22 cellular contexts compared by ENCODE assay signal in genomic region chr14:23418021-23418420, GRCh38. TPM values are rescaled to one million over a fixed set of nuclear protein-coding genes. Genes with fewer than 3 reads are reported as not detected.
DNase-seq lines count a peak whose midpoint lies in the region; ATAC-seq, FAIRE-seq and TF ChIP-seq lines count a peak whose summit lies in the region.
"Had no signal": no experiment of that assay in that cellular context is flagged by ENCODE, and none has a peak within 500 bp of the region (broad histone marks: within the 10 kb centered on the region; RNA-seq: fewer than 3 reads in every experiment).

No MANE protein-coding gene starts in this region.

- peak overlapping the region; percentile 38 for H3K14ac ChIP-seq in neuronal stem cell (ENCODE audit: low read length)

- no peak overlapping the region for H3K4ac ChIP-seq in neuronal stem cell (ENCODE audit: low read length)

- H3K4me2 ChIP-seq in HepG2 (ENCODE audit: low read depth, low read length), result no peak overlapping the region
- H3K4me2 ChIP-seq in neuronal stem cell (ENCODE audit: insufficient read depth, low read length, poor library complexity, severe bottlenecking), result no peak overlapping the region
- H3K4me2 ChIP-seq: BLaER1 had no signal

- no peak overlapping the region for H2BK15ac ChIP-seq in neuronal stem cell (ENCODE audit: low read length)

- no peaks in the 10 kb centered on the region for H4K20me1 ChIP-seq in HepG2 (ENCODE audit: insufficient read depth, low read length)
- H4K20me1 ChIP-seq: BLaER1 had no signal

- no peak overlapping the region for H2BK5ac ChIP-seq in neuronal stem cell (ENCODE audit: low read length)

- H4K91ac ChIP-seq in neuronal stem cell (ENCODE audit: low read depth, low read length, poor library complexity), result peak overlapping the region; percentile 75

- H3K4me1 ChIP-seq in heart left ventricle, result peaks cover 0 to 33% (median 0%) of the 10 kb centered on the region in 12 donors
- no peaks in the 10 kb centered on the region for H3K4me1 ChIP-seq in HepG2 (ENCODE audit: insufficient read depth, low read length)
- no peaks in the 10 kb centered on the region for H3K4me1 ChIP-seq in right lobe of liver
- H3K4me1 ChIP-seq in neuronal stem cell (ENCODE audit: control insufficient read depth in 2 of 2, insufficient read depth in 1 of 2, low read depth in 1 of 2, low read length in 2 of 2), result peaks cover 0 to 2% of the 10 kb centered on the region in 2 donors
- H3K4me1 ChIP-seq: BLaER1 had no signal

- H3K4me3 ChIP-seq in heart left ventricle (peak overlapping the region in 5 of 12 donors; percentile 11 to 32 (median 12)), HepG2 (replicated peaks in 1 of 3; ENCODE audit: insufficient read depth in 1 of 3, low read depth in 2 of 3, low read length in 3 of 3) (no peak overlapping the region), right lobe of liver (no peak overlapping the region), neuronal stem cell (ENCODE audit: low read length in 2 of 2) (peak overlapping the region in 1 of 2 donors; percentile 39)
- H3K4me3 ChIP-seq: BLaER1 had no signal

- H3K27ac ChIP-seq in heart left ventricle (peak overlapping the region in 9 of 12 donors; percentile 13 to 91 (median 60)), HepG2 (ENCODE audit: extremely low read length, insufficient read depth, low read length) (no peak overlapping the region), right lobe of liver (no peak overlapping the region), neuronal stem cell (replicated peaks; ENCODE audit: low read length) (no peak overlapping the region)
- H3K27ac ChIP-seq: BLaER1 had no signal

- TF ChIP-seq CTCF in heart left ventricle (IDR thresholded peaks at IDR 0.05) (no peak), HepG2 (CRISPR knock-in tag; IDR thresholded peaks at IDR 0.05) (no peak), right lobe of liver (IDR thresholded peaks at IDR 0.05) (no peak), omental fat pad (IDR thresholded peaks at IDR 0.05) (no peak)

- no peak overlapping the region for H3K23ac ChIP-seq in neuronal stem cell (ENCODE audit: low read depth, low read length, poor library complexity)

- H4K8ac ChIP-seq in neuronal stem cell (ENCODE audit: low read depth, low read length), result no peak overlapping the region

- H3K36me3 ChIP-seq in heart left ventricle, result peaks cover 0 to 97% (median 84%) of the 10 kb centered on the region in 9 donors
- H3K36me3 ChIP-seq in HepG2 (replicated peaks in 1 of 2; ENCODE audit: control insufficient read depth in 1 of 2, insufficient read depth in 2 of 2, low read length in 2 of 2), result no peaks in the 10 kb centered on the region
- no peaks in the 10 kb centered on the region for H3K36me3 ChIP-seq in right lobe of liver
- no peaks in the 10 kb centered on the region for H3K36me3 ChIP-seq in neuronal stem cell (replicated peaks in 1 of 2; ENCODE audit: control insufficient read depth in 2 of 2, insufficient read depth in 2 of 2, low read length in 2 of 2)
- H3K36me3 ChIP-seq: BLaER1 had no signal

- peak overlapping the region; percentile 63 for H2BK12ac ChIP-seq in neuronal stem cell (ENCODE audit: low read length)

- TF ChIP-seq POLR2A in heart left ventricle (IDR thresholded peaks at IDR 0.05) (no peak), HepG2 (IDR thresholded peaks at IDR 0.05; ENCODE audit: insufficient read depth in 1 of 2, low read depth in 2 of 2, low read length in 2 of 2) (no peak), right lobe of liver (IDR thresholded peaks at IDR 0.05) (no peak)

- CTCF ChIA-PET in HepG2 (lab: Yijun Ruan, JAX; ENCODE audit: low intra/inter-chr PET ratio, low total read pairs), result no interaction called here

- no peak for FAIRE-seq in HepG2 (lab: Jason Lieb, UNC)
- FAIRE-seq: GM12892, GM18507, H1, HTR-8/SVneo had no signal

- H2BK120ac ChIP-seq in neuronal stem cell (ENCODE audit: low read depth, low read length), result no peak overlapping the region

- H3K27me3 ChIP-seq in heart left ventricle (no peaks in the 10 kb centered on the region), HepG2 (ENCODE audit: control insufficient read depth in 1 of 2, insufficient read depth in 2 of 2, low read length in 2 of 2) (peaks cover 25 to 85% of the 10 kb centered on the region in 2 experiments), right lobe of liver (no peaks in the 10 kb centered on the region), neuronal stem cell (ENCODE audit: control insufficient read depth in 3 of 3, insufficient read depth in 3 of 3, low read depth in 1 of 3, low read length in 3 of 3) (peaks cover 0 to 24% (median 0%) of the 10 kb centered on the region in 3 experiments)
- H3K27me3 ChIP-seq: BLaER1 had no signal

- peak in 1 of 4 donors; percentile 0 for ATAC-seq in heart left ventricle
- no peak for ATAC-seq in Right ventricle myocardium inferior
- peak; percentile 46 for ATAC-seq in HepG2
- ATAC-seq in right lobe of liver, result no peak
- no peak for ATAC-seq in GM19397 (IDR thresholded peaks at IDR 0.05; ENCODE audit: unreplicated experiment)
- no peak for ATAC-seq in omental fat pad (ENCODE audit: low FRiP score)

- H3K9me3 ChIP-seq in heart left ventricle, result no peaks in the 10 kb centered on the region
- H3K9me3 ChIP-seq in HepG2 (ENCODE audit: low read length), result no peaks in the 10 kb centered on the region
- H3K9me3 ChIP-seq in right lobe of liver, result no peaks in the 10 kb centered on the region
- peaks cover 0 to 4% of the 10 kb centered on the region in 2 donors for H3K9me3 ChIP-seq in neuronal stem cell (replicated peaks in 1 of 2; ENCODE audit: control insufficient read depth in 2 of 2, insufficient read depth in 1 of 2, low read depth in 1 of 2, low read length in 2 of 2)
- H3K9me3 ChIP-seq: BLaER1 had no signal

- H2AFZ ChIP-seq in HepG2 (ENCODE audit: low read length) (no peak overlapping the region), neuronal stem cell (ENCODE audit: low read length) (no peak overlapping the region)

- peak overlapping the region; percentile 84 for H2AK5ac ChIP-seq in neuronal stem cell (ENCODE audit: low read depth, low read length)

- no peak overlapping the region for H3K18ac ChIP-seq in neuronal stem cell (ENCODE audit: low read length)

- no peak for TF ChIP-seq RAD21 in HepG2 (CRISPR knock-in tag; IDR thresholded peaks at IDR 0.05)

- no peaks in the 10 kb centered on the region for H3K79me2 ChIP-seq in HepG2 (ENCODE audit: insufficient read depth, low read length)

- H3K9ac ChIP-seq in HepG2 (ENCODE audit: insufficient read depth, low read depth, low read length) (no peak overlapping the region), neuronal stem cell (ENCODE audit: low read depth, low read length, poor library complexity) (no peak overlapping the region)
- H3K9ac ChIP-seq: BLaER1 had no signal

- in situ Hi-C loops in HepG2 (cut with HindIII; ENCODE audit: extremely low pct_ligation_motif_present, low pct_unique_long_range_greater_than_20kb), result no loop called here

- BruUV-seq in HepG2 (replicated peaks; lab: Mats Ljungman, UMichigan), result no TSS peak

- WGBS in heart left ventricle, 4 donors, result 55 to 68% (median 60%) methylated on average over 15 to 21 of the region's 21 CpGs
- 44% methylated on average over 21 of the region's 21 CpGs for WGBS in HepG2 (ENCODE audit: low lambda C conversion rate)
- 15% methylated on average over 4 of the region's 21 CpGs for WGBS in right lobe of liver (ENCODE audit: insufficient coverage, low coverage, low lambda C conversion rate, missing lambda C conversion rate)
- no CpG with 5 or more reads among the region's 21 CpGs for WGBS in neuronal stem cell (ENCODE audit: extremely low coverage in 2 of 2, insufficient read length in 2 of 2, insufficient replicate concordance in 1 of 2), 2 donors

- POLR2A ChIA-PET in HepG2 (lab: Yijun Ruan, JAX), result no interaction called here

- no peaks in the 10 kb centered on the region for H3K79me1 ChIP-seq in neuronal stem cell (ENCODE audit: low read depth, low read length)

- TF ChIP-seq EP300 in HepG2 (IDR thresholded peaks at IDR 0.05; ENCODE audit: low read depth in 2 of 2, low read length in 2 of 2), result no peak
- no peak for TF ChIP-seq EP300 in HepG2 (CRISPR knock-in tag; IDR thresholded peaks at IDR 0.05; ENCODE audit: borderline replicate concordance)

- DNase-seq in heart left ventricle (no peak), Right ventricle myocardium inferior (ENCODE audit: missing footprints) (no peak), HepG2 (ENCODE audit: low spot score) (no peak), right lobe of liver (no peak), neuronal stem cell (ENCODE audit: low spot score) (no peak), omental fat pad (ENCODE audit: low spot score) (no peak)
- DNase-seq: 8988T; CD4-positive, alpha-beta memory T cell; DMS153; DMS79; GDM1; H9 had no signal

- intact Hi-C loops in heart left ventricle (cut with DNase I) (no loop called here), Right ventricle myocardium inferior (cut with DNase I) (no loop called here), HepG2 (cut with micrococcal nuclease; ENCODE audit: unreplicated experiment) (no loop called here), right lobe of liver (cut with DNase I) (no loop called here)

RNA-seq across cellular contexts. Expression of gene MYH6, which starts 9.9 kb away (rescaled TPM):
- total RNA-seq in heart left ventricle, result 1,000 to 10,000 TPM in 4 of 9 donors, 100 to 1,000 TPM in 4, 10 to 100 TPM in 1; 76.8 to 4,027 (median 602) TPM
- polyA plus RNA-seq in heart left ventricle, result 1,000 to 10,000 TPM; 1,673 to 5,104 TPM
- 3,910 TPM for total RNA-seq in Right ventricle myocardium inferior
- total RNA-seq in HepG2 (2016; rRNA removed; fragmentation: Illumina TruSeq; extraction: Trizol), result not detected in 2 replicates
- not detected in 2 replicates for total RNA-seq in HepG2 (2016; cell fraction: cytosol; rRNA removed; fragmentation: Illumina TruSeq; extraction: Trizol; ENCODE audit: low read depth)
- not detected in 2 replicates for total RNA-seq in HepG2 (2016; cell fraction: insoluble cytoplasmic fraction; rRNA removed; fragmentation: Illumina TruSeq; extraction: Trizol)
- total RNA-seq in HepG2 (2016; cell fraction: membrane; rRNA removed; fragmentation: Illumina TruSeq; extraction: Trizol), result not detected in 2 replicates
- total RNA-seq in HepG2 (2016; cell fraction: nucleus; rRNA removed; fragmentation: Illumina TruSeq; extraction: Trizol), result not detected in 2 replicates
- polyA plus RNA-seq in HepG2 (2011; rRNA removed), result 0.01 TPM in 1 of 2 replicates, not detected in the other
- polyA plus RNA-seq in HepG2 (2011; cell fraction: cytosol; rRNA removed), result not detected in 2 replicates
- polyA plus RNA-seq in HepG2 (2011; cell fraction: nucleus; rRNA removed), result not detected in 2 replicates
- polyA plus RNA-seq in HepG2 (2012), result not detected in 2 replicates
- polyA plus RNA-seq in HepG2 (2016; cell fraction: cytosol; fragmentation: Illumina TruSeq; extraction: Trizol; ENCODE audit: low read depth), result not detected in 2 replicates
- not detected in 2 replicates for polyA plus RNA-seq in HepG2 (2016; cell fraction: insoluble cytoplasmic fraction; fragmentation: Illumina TruSeq; extraction: Trizol; ENCODE audit: low read depth)
- not detected in 2 replicates for polyA plus RNA-seq in HepG2 (2016; cell fraction: membrane; fragmentation: Illumina TruSeq; extraction: Trizol; ENCODE audit: low read depth)
- not detected in 2 replicates for polyA plus RNA-seq in HepG2 (2016; cell fraction: nucleus; fragmentation: Illumina TruSeq; extraction: Trizol; ENCODE audit: insufficient read depth, low read depth)
- not detected in 2 replicates for polyA minus RNA-seq in HepG2 (2011; rRNA and poly(A)+ RNA removed; ENCODE audit: low replicate concordance)
- not detected in 2 replicates for polyA minus RNA-seq in HepG2 (2011; cell fraction: cytosol; rRNA and poly(A)+ RNA removed)
- polyA minus RNA-seq in HepG2 (2011; cell fraction: nucleus; rRNA and poly(A)+ RNA removed), result not detected in 2 replicates
- under 1 TPM in 5 of 6 experiments, not detected in 1; 0.07 to 1.00 (median 0.13) TPM for total RNA-seq in right lobe of liver
- 0.03 TPM for polyA plus RNA-seq in neuronal stem cell (2013, experiment 1 of 2)
- polyA plus RNA-seq in neuronal stem cell (2013, experiment 2 of 2), result 0.04 TPM
- not detected for total RNA-seq in omental fat pad
- total RNA-seq: A673; CD4-positive, alpha-beta memory T cell; Daoy; H1 had no signal
- polyA plus RNA-seq: AG04450; CD14-positive monocyte; CD4-positive, alpha-beta memory T cell had no signal

RNA-seq across cellular contexts. Expression of gene MYH7, which starts 17.4 kb away (rescaled TPM):
- total RNA-seq in heart left ventricle (over 10,000 TPM in 7 of 9 donors, 1,000 to 10,000 TPM in 2; 6,202 to 23,825 (median 18,310) TPM), Right ventricle myocardium inferior (11,833 TPM), HepG2 (2016; rRNA removed; fragmentation: Illumina TruSeq; extraction: Trizol) (0.04 TPM in 1 of 2 replicates, not detected in the other), right lobe of liver (1 to 10 TPM in 1 of 6 experiments, under 1 TPM in 5; 0.30 to 5.6 (median 0.60) TPM), omental fat pad (not detected)
- polyA plus RNA-seq in heart left ventricle (over 10,000 TPM in 1 of 2 donors, 100 to 1,000 TPM in 1; 727 to 12,111 TPM), HepG2 (2011; rRNA removed) (0.01 and 0.04 TPM in 2 replicates)
- not detected in 2 replicates for total RNA-seq in HepG2 (2016; cell fraction: cytosol; rRNA removed; fragmentation: Illumina TruSeq; extraction: Trizol; ENCODE audit: low read depth)
- not detected in 2 replicates for total RNA-seq in HepG2 (2016; cell fraction: insoluble cytoplasmic fraction; rRNA removed; fragmentation: Illumina TruSeq; extraction: Trizol)
- total RNA-seq in HepG2 (2016; cell fraction: membrane; rRNA removed; fragmentation: Illumina TruSeq; extraction: Trizol), result not detected in 2 replicates
- total RNA-seq in HepG2 (2016; cell fraction: nucleus; rRNA removed; fragmentation: Illumina TruSeq; extraction: Trizol), result 0.06 TPM in 1 of 2 replicates, not detected in the other
- polyA plus RNA-seq in HepG2 (2011; cell fraction: cytosol; rRNA removed), result 0.01 TPM in 2 replicates
- 0.02 and 0.08 TPM in 2 replicates for polyA plus RNA-seq in HepG2 (2011; cell fraction: nucleus; rRNA removed)
- polyA plus RNA-seq in HepG2 (2012), result 0.05 and 0.07 TPM in 2 replicates
- not detected in 2 replicates for polyA plus RNA-seq in HepG2 (2016; cell fraction: cytosol; fragmentation: Illumina TruSeq; extraction: Trizol; ENCODE audit: low read depth)
- 0.04 and 0.05 TPM in 2 replicates for polyA plus RNA-seq in HepG2 (2016; cell fraction: insoluble cytoplasmic fraction; fragmentation: Illumina TruSeq; extraction: Trizol; ENCODE audit: low read depth)
- not detected in 2 replicates for polyA plus RNA-seq in HepG2 (2016; cell fraction: membrane; fragmentation: Illumina TruSeq; extraction: Trizol; ENCODE audit: low read depth)
- polyA plus RNA-seq in HepG2 (2016; cell fraction: nucleus; fragmentation: Illumina TruSeq; extraction: Trizol; ENCODE audit: insufficient read depth, low read depth), result not detected in 2 replicates
- polyA minus RNA-seq in HepG2 (2011; rRNA and poly(A)+ RNA removed; ENCODE audit: low replicate concordance), result 0.28 TPM in 1 of 2 replicates, not detected in the other
- polyA minus RNA-seq in HepG2 (2011; cell fraction: cytosol; rRNA and poly(A)+ RNA removed), result 0.10 TPM in 1 of 2 replicates, not detected in the other
- polyA minus RNA-seq in HepG2 (2011; cell fraction: nucleus; rRNA and poly(A)+ RNA removed), result not detected in 2 replicates
- polyA plus RNA-seq in neuronal stem cell (2013, experiment 1 of 2), result 0.20 TPM
- 0.19 TPM for polyA plus RNA-seq in neuronal stem cell (2013, experiment 2 of 2)
- total RNA-seq: A673; CD4-positive, alpha-beta memory T cell; Daoy; H1; H9 had no signal
- polyA plus RNA-seq: AG04450; CD14-positive monocyte; CD4-positive, alpha-beta memory T cell; H1 had no signal

RNA-seq across cellular contexts. Expression of gene CMTM5, which starts 41.2 kb away (rescaled TPM):
- under 1 TPM in 5 of 9 donors, not detected in 4; 0.32 to 0.92 (median 0.64) TPM for total RNA-seq in heart left ventricle
- polyA plus RNA-seq in heart left ventricle, result 1 to 10 TPM; 1.6 to 1.8 TPM
- total RNA-seq in Right ventricle myocardium inferior, result 0.92 TPM
- not detected in 2 replicates for total RNA-seq in HepG2 (2016; rRNA removed; fragmentation: Illumina TruSeq; extraction: Trizol)
- not detected in 2 replicates for total RNA-seq in HepG2 (2016; cell fraction: cytosol; rRNA removed; fragmentation: Illumina TruSeq; extraction: Trizol; ENCODE audit: low read depth)
- total RNA-seq in HepG2 (2016; cell fraction: insoluble cytoplasmic fraction; rRNA removed; fragmentation: Illumina TruSeq; extraction: Trizol), result not detected in 2 replicates
- not detected in 2 replicates for total RNA-seq in HepG2 (2016; cell fraction: membrane; rRNA removed; fragmentation: Illumina TruSeq; extraction: Trizol)
- not detected in 2 replicates for total RNA-seq in HepG2 (2016; cell fraction: nucleus; rRNA removed; fragmentation: Illumina TruSeq; extraction: Trizol)
- not detected in 2 replicates for polyA plus RNA-seq in HepG2 (2011; rRNA removed)
- polyA plus RNA-seq in HepG2 (2011; cell fraction: cytosol; rRNA removed), result not detected in 2 replicates
- not detected in 2 replicates for polyA plus RNA-seq in HepG2 (2011; cell fraction: nucleus; rRNA removed)
- polyA plus RNA-seq in HepG2 (2012), result not detected in 2 replicates
- not detected in 2 replicates for polyA plus RNA-seq in HepG2 (2016; cell fraction: cytosol; fragmentation: Illumina TruSeq; extraction: Trizol; ENCODE audit: low read depth)
- not detected in 2 replicates for polyA plus RNA-seq in HepG2 (2016; cell fraction: insoluble cytoplasmic fraction; fragmentation: Illumina TruSeq; extraction: Trizol; ENCODE audit: low read depth)
- polyA plus RNA-seq in HepG2 (2016; cell fraction: membrane; fragmentation: Illumina TruSeq; extraction: Trizol; ENCODE audit: low read depth), result not detected in 2 replicates
- not detected in 2 replicates for polyA plus RNA-seq in HepG2 (2016; cell fraction: nucleus; fragmentation: Illumina TruSeq; extraction: Trizol; ENCODE audit: insufficient read depth, low read depth)
- polyA minus RNA-seq in HepG2 (2011; rRNA and poly(A)+ RNA removed; ENCODE audit: low replicate concordance), result not detected in 2 replicates
- not detected in 2 replicates for polyA minus RNA-seq in HepG2 (2011; cell fraction: cytosol; rRNA and poly(A)+ RNA removed)
- not detected in 2 replicates for polyA minus RNA-seq in HepG2 (2011; cell fraction: nucleus; rRNA and poly(A)+ RNA removed)
- under 1 TPM in 2 of 6 experiments, not detected in 4; 0.32 to 0.49 TPM for total RNA-seq in right lobe of liver
- polyA plus RNA-seq in neuronal stem cell (2013, experiment 1 of 2), result 5.0 TPM
- 4.4 TPM for polyA plus RNA-seq in neuronal stem cell (2013, experiment 2 of 2)
- not detected for total RNA-seq in omental fat pad
- total RNA-seq: A673; CD4-positive, alpha-beta memory T cell; Daoy; H1; H9 had no signal
- polyA plus RNA-seq: CD4-positive, alpha-beta memory T cell had no signal

RNA-seq across cellular contexts. Expression of gene IL25, which starts 45.4 kb away (rescaled TPM):
- total RNA-seq in heart left ventricle, result under 1 TPM in 1 of 9 donors, not detected in 8; 0.29 TPM
- not detected for polyA plus RNA-seq in heart left ventricle
- total RNA-seq in Right ventricle myocardium inferior, result not detected
- total RNA-seq in HepG2 (2016; rRNA removed; fragmentation: Illumina TruSeq; extraction: Trizol), result not detected in 2 replicates
- not detected in 2 replicates for total RNA-seq in HepG2 (2016; cell fraction: cytosol; rRNA removed; fragmentation: Illumina TruSeq; extraction: Trizol; ENCODE audit: low read depth)
- not detected in 2 replicates for total RNA-seq in HepG2 (2016; cell fraction: insoluble cytoplasmic fraction; rRNA removed; fragmentation: Illumina TruSeq; extraction: Trizol)
- total RNA-seq in HepG2 (2016; cell fraction: membrane; rRNA removed; fragmentation: Illumina TruSeq; extraction: Trizol), result not detected in 2 replicates
- not detected in 2 replicates for total RNA-seq in HepG2 (2016; cell fraction: nucleus; rRNA removed; fragmentation: Illumina TruSeq; extraction: Trizol)
- polyA plus RNA-seq in HepG2 (2011; rRNA removed), result not detected in 2 replicates
- polyA plus RNA-seq in HepG2 (2011; cell fraction: cytosol; rRNA removed), result not detected in 2 replicates
- polyA plus RNA-seq in HepG2 (2011; cell fraction: nucleus; rRNA removed), result not detected in 2 replicates
- polyA plus RNA-seq in HepG2 (2012), result not detected in 2 replicates
- polyA plus RNA-seq in HepG2 (2016; cell fraction: cytosol; fragmentation: Illumina TruSeq; extraction: Trizol; ENCODE audit: low read depth), result not detected in 2 replicates
- not detected in 2 replicates for polyA plus RNA-seq in HepG2 (2016; cell fraction: insoluble cytoplasmic fraction; fragmentation: Illumina TruSeq; extraction: Trizol; ENCODE audit: low read depth)
- polyA plus RNA-seq in HepG2 (2016; cell fraction: membrane; fragmentation: Illumina TruSeq; extraction: Trizol; ENCODE audit: low read depth), result not detected in 2 replicates
- polyA plus RNA-seq in HepG2 (2016; cell fraction: nucleus; fragmentation: Illumina TruSeq; extraction: Trizol; ENCODE audit: insufficient read depth, low read depth), result not detected in 2 replicates
- not detected in 2 replicates for polyA minus RNA-seq in HepG2 (2011; rRNA and poly(A)+ RNA removed; ENCODE audit: low replicate concordance)
- not detected in 2 replicates for polyA minus RNA-seq in HepG2 (2011; cell fraction: cytosol; rRNA and poly(A)+ RNA removed)
- polyA minus RNA-seq in HepG2 (2011; cell fraction: nucleus; rRNA and poly(A)+ RNA removed), result not detected in 2 replicates
- total RNA-seq in right lobe of liver, result not detected
- not detected for polyA plus RNA-seq in neuronal stem cell (2013, experiment 1 of 2)
- not detected for polyA plus RNA-seq in neuronal stem cell (2013, experiment 2 of 2)
- not detected for total RNA-seq in omental fat pad
- total RNA-seq: A673; CD4-positive, alpha-beta memory T cell; Daoy; H1; H9 had no signal
- polyA plus RNA-seq: AG04450; CD14-positive monocyte; CD4-positive, alpha-beta memory T cell; H1 had no signal

RNA-seq across cellular contexts. Expression of gene NGDN, which starts 51.5 kb away (rescaled TPM):
- 10 to 100 TPM; 16.5 to 23.4 (median 18.7) TPM for total RNA-seq in heart left ventricle
- polyA plus RNA-seq in heart left ventricle, result 10 to 100 TPM; 17.8 to 43.4 TPM
- total RNA-seq in Right ventricle myocardium inferior, result 19.8 TPM
- 216 and 241 TPM in 2 replicates for total RNA-seq in HepG2 (2016; rRNA removed; fragmentation: Illumina TruSeq; extraction: Trizol)
- total RNA-seq in HepG2 (2016; cell fraction: cytosol; rRNA removed; fragmentation: Illumina TruSeq; extraction: Trizol; ENCODE audit: low read depth), result 81.7 and 93.0 TPM in 2 replicates
- total RNA-seq in HepG2 (2016; cell fraction: insoluble cytoplasmic fraction; rRNA removed; fragmentation: Illumina TruSeq; extraction: Trizol), result 225 and 237 TPM in 2 replicates
- 66.4 and 83.1 TPM in 2 replicates for total RNA-seq in HepG2 (2016; cell fraction: membrane; rRNA removed; fragmentation: Illumina TruSeq; extraction: Trizol)
- total RNA-seq in HepG2 (2016; cell fraction: nucleus; rRNA removed; fragmentation: Illumina TruSeq; extraction: Trizol), result 177 and 204 TPM in 2 replicates
- polyA plus RNA-seq in HepG2 (2011; rRNA removed), result 131 and 154 TPM in 2 replicates
- polyA plus RNA-seq in HepG2 (2011; cell fraction: cytosol; rRNA removed), result 82.4 and 111 TPM in 2 replicates
- 104 and 123 TPM in 2 replicates for polyA plus RNA-seq in HepG2 (2011; cell fraction: nucleus; rRNA removed)
- polyA plus RNA-seq in HepG2 (2012), result 117 and 133 TPM in 2 replicates
- 21.2 and 22.9 TPM in 2 replicates for polyA plus RNA-seq in HepG2 (2016; cell fraction: cytosol; fragmentation: Illumina TruSeq; extraction: Trizol; ENCODE audit: low read depth)
- polyA plus RNA-seq in HepG2 (2016; cell fraction: insoluble cytoplasmic fraction; fragmentation: Illumina TruSeq; extraction: Trizol; ENCODE audit: low read depth), result 196 and 227 TPM in 2 replicates
- 27.9 and 28.0 TPM in 2 replicates for polyA plus RNA-seq in HepG2 (2016; cell fraction: membrane; fragmentation: Illumina TruSeq; extraction: Trizol; ENCODE audit: low read depth)
- 212 and 217 TPM in 2 replicates for polyA plus RNA-seq in HepG2 (2016; cell fraction: nucleus; fragmentation: Illumina TruSeq; extraction: Trizol; ENCODE audit: insufficient read depth, low read depth)
- 23.6 and 38.1 TPM in 2 replicates for polyA minus RNA-seq in HepG2 (2011; rRNA and poly(A)+ RNA removed; ENCODE audit: low replicate concordance)
- polyA minus RNA-seq in HepG2 (2011; cell fraction: cytosol; rRNA and poly(A)+ RNA removed), result 48.0 and 49.4 TPM in 2 replicates
- 243 and 292 TPM in 2 replicates for polyA minus RNA-seq in HepG2 (2011; cell fraction: nucleus; rRNA and poly(A)+ RNA removed)
- 10 to 100 TPM; 12.0 to 16.5 (median 14.3) TPM for total RNA-seq in right lobe of liver
- 75.8 TPM for polyA plus RNA-seq in neuronal stem cell (2013, experiment 1 of 2)
- polyA plus RNA-seq in neuronal stem cell (2013, experiment 2 of 2), result 73.0 TPM
- total RNA-seq in omental fat pad, result 10 to 100 TPM; 25.4 to 62.3 (median 33.5) TPM

Comparison
In these comparisons a context has a peak if more than half of its experiments do, and no peak if none do; other contexts are left out.
1. H3K27ac ChIP-seq: peak in heart left ventricle (9 of 12); none in HepG2 (single experiment), right lobe of liver (0 of 3) and neuronal stem cell (single experiment).
2. RNA of gene MYH6, which starts 9.9 kb away (total RNA-seq): 3,910 TPM in Right ventricle myocardium inferior (single experiment) and 76.8 to 4,027 TPM in heart left ventricle; 0.07 to 1.00 TPM in right lobe of liver, not detected in HepG2 and not detected in omental fat pad; every median in the first group is over 10 times any median in the second.
3. RNA of gene MYH7, which starts 17.4 kb away (total RNA-seq): 6,202 to 23,825 TPM in heart left ventricle and 11,833 TPM in Right ventricle myocardium inferior (single experiment); 0.30 to 5.6 TPM in right lobe of liver, 0.04 to 0.06 TPM in HepG2 and not detected in omental fat pad; every median in the first group is over 100 times any median in the second.